Comparison of ENCODE assay signal across 13 cellular contexts in genomic region chr1:185645201-185645640, GRCh38.
A peak's percentile ranks its signal among the peaks of the same experiment; 100 is the strongest.
DNase-seq lines count a peak whose midpoint lies in the region; ATAC-seq and TF ChIP-seq lines count a peak whose summit lies in the region.
"Had no signal": no experiment of that assay in that cellular context is flagged by ENCODE, and none has a peak within 500 bp of the region (broad histone marks: within the 10 kb centered on the region; RNA-seq: fewer than 3 reads in every experiment).

No MANE protein-coding gene starts in this region.

- no peak for TF ChIP-seq CTCF in heart left ventricle (IDR thresholded peaks at IDR 0.05)
- TF ChIP-seq CTCF in type B pancreatic cell (conservative IDR thresholded peaks at IDR 0.05): no peak
- no peak for TF ChIP-seq CTCF in progenitor cell of endocrine pancreas (IDR thresholded peaks at IDR 0.05; ENCODE audit: unreplicated experiment)

- H3K4me3 ChIP-seq in heart left ventricle: no peak overlapping the region
- H3K4me3 ChIP-seq: thoracic aorta had no signal

- peaks cover 20% of the 10 kb centered on the region for H3K4me1 Mint-ChIP-seq in type B pancreatic cell (ENCODE audit: unreplicated experiment)
- peaks cover 31% of the 10 kb centered on the region for H3K4me1 Mint-ChIP-seq in progenitor cell of endocrine pancreas (ENCODE audit: low read depth)

- H3K36me3 ChIP-seq in heart left ventricle: no peaks in the 10 kb centered on the region
- H3K36me3 ChIP-seq: thoracic aorta had no signal

- DNase-seq in heart left ventricle (no peak), cardiac septum (ENCODE audit: low spot score) (no peak), amniotic epithelial cell (ENCODE audit: low read depth) (peak; percentile 43), iris pigment epithelial cell (ENCODE audit: low read depth) (peak; percentile 46), type B pancreatic cell (ENCODE audit: extremely low spot score, unreplicated experiment) (no peak), GM19240 (ENCODE audit: insufficient read length, low spot score) (no peak), progenitor cell of endocrine pancreas (ENCODE audit: low spot score, unreplicated experiment) (no peak)
- DNase-seq in stimulated activated CD4-positive, alpha-beta T cell treated with anti-CD3 and anti-CD28 coated beads, Interleukin-2, amount 100 ng/mL, for 48 hours: no peak
- DNase-seq: ACHN; activated CD4-positive, alpha-beta T cell treated with anti-CD3 and anti-CD28 coated beads, Interleukin-2, amount 10 ng/mL, durations not matched to agents 24 days and 14 days; NCI-H1436; NCI-H748 treated with DMSO at 0.1 percent for 48 hours had no signal

- WGBS in heart left ventricle, 4 donors: 70 to 84% (median 75%) methylated on average over 2 of the region's 2 CpGs

- H3K9me3 ChIP-seq in heart left ventricle: peaks cover 0 to 22% (median 4%) of the 10 kb centered on the region in 12 donors
- H3K9me3 ChIP-seq: thoracic aorta had no signal

- peaks cover 5% of the 10 kb centered on the region for H3K27me3 Mint-ChIP-seq in type B pancreatic cell
- no peaks in the 10 kb centered on the region for H3K27me3 Mint-ChIP-seq in progenitor cell of endocrine pancreas
- H3K27me3 Mint-ChIP-seq: activated CD4-positive, alpha-beta T cell treated with anti-CD3 and anti-CD28 coated beads, Interleukin-2, amount 10 ng/mL, durations not matched to agents 24 days and 14 days had no signal

- intact Hi-C loops in heart left ventricle (cut with DNase I): no loop called here
- intact Hi-C loops in cardiac septum (cut with DNase I): loop anchor here (5.0 kb wide), 2 partner anchors 48 to 328 kb away; partner anchors contain the start of gene IVNS1ABP

- H3K4me1 ChIP-seq in heart left ventricle: peaks cover 0 to 29% (median 19%) of the 10 kb centered on the region in 12 donors

- H3K9me3 Mint-ChIP-seq in type B pancreatic cell (peaks cover 4% of the 10 kb centered on the region), progenitor cell of endocrine pancreas (ENCODE audit: low read depth) (peaks cover 26% of the 10 kb centered on the region)

- peak in 2 of 4 donors; percentile 38 to 50 for ATAC-seq in heart left ventricle

- no peak for TF ChIP-seq POLR2A in heart left ventricle (IDR thresholded peaks at IDR 0.05)

- H3K27ac Mint-ChIP-seq in type B pancreatic cell: peak overlapping the region; percentile 31
- no peak overlapping the region for H3K27ac Mint-ChIP-seq in progenitor cell of endocrine pancreas
- H3K27ac Mint-ChIP-seq: activated CD4-positive, alpha-beta T cell treated with anti-CD3 and anti-CD28 coated beads, Interleukin-2, amount 10 ng/mL, durations not matched to agents 24 days and 14 days had no signal

- no peaks in the 10 kb centered on the region for H3K27me3 ChIP-seq in heart left ventricle

- H3K36me3 Mint-ChIP-seq in type B pancreatic cell (peaks cover 3% of the 10 kb centered on the region), progenitor cell of endocrine pancreas (ENCODE audit: insufficient read depth) (peaks cover 9% of the 10 kb centered on the region)

- peak overlapping the region in 10 of 12 donors; percentile 29 to 78 (median 66) for H3K27ac ChIP-seq in heart left ventricle
- H3K27ac ChIP-seq: thoracic aorta had no signal

- no peak overlapping the region for H3K4me3 Mint-ChIP-seq in type B pancreatic cell
- no peak overlapping the region for H3K4me3 Mint-ChIP-seq in progenitor cell of endocrine pancreas (ENCODE audit: low read depth)
- H3K4me3 Mint-ChIP-seq: activated CD4-positive, alpha-beta T cell treated with anti-CD3 and anti-CD28 coated beads, Interleukin-2, amount 10 ng/mL, durations not matched to agents 24 days and 14 days had no signal

Comparison
In these comparisons a context has a peak if more than half of its experiments do, and no peak if none do; other contexts are left out.
1. DNase-seq: peak in amniotic epithelial cell (single experiment) and iris pigment epithelial cell (single experiment); none in heart left ventricle (0 of 5), cardiac septum (single experiment), type B pancreatic cell (single experiment), GM19240 (single experiment), stimulated activated CD4-positive, alpha-beta T cell treated with anti-CD3 and anti-CD28 coated beads, Interleukin-2, amount 100 ng/mL, for 48 hours (0 of 2) and progenitor cell of endocrine pancreas (single experiment).